In the genomic region with DNA sequence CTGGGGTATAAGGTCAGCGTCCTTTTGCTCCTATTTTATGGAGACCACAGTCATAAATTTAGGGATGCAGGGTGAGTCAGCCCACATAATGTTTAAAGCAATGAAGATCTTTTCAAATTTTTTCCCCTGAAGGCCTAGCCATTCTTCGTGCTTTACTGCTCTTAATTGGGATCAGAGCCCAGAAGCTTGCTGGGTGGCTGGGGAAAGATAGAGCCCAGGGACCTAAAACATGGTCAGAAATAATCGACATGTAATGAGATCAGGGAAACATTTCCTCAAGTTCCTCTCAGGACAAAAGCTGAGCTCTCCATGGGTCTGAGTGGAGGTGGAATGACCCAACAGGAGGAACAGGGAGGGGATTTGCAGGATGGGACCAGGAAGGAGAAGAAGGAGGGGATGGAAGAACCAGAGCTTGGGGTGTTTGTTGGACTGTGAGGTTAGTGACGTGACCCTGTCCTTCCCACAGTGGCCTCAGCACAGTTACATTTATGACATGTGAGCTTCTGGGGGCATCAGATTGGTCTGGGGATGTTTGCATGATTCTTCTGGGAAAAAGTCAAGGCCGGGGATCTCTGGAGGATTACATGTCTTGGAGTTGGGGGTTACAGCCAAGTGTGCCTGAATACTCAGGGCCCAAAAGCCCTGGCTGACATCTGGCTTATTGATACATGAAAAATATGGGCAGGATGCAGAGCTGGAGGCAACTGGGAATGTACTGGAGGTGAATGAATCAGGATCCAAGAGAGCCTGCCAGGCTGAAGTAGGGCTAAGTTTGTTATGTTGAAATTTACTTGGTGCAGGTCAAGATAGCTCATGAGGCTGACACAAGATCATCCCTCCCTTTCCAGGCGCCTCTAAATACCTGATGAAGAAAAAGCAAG, we compare ENCODE assay signal across 16 cellular contexts.
DNase-seq lines count a peak whose midpoint lies in the region; ATAC-seq and TF ChIP-seq lines count a peak whose summit lies in the region.
"Had no signal": no experiment of that assay in that cellular context is flagged by ENCODE, and none has a peak within 500 bp of the region (broad histone marks: within the 10 kb centered on the region; RNA-seq: fewer than 3 reads in every experiment).

No MANE protein-coding gene starts in this region.

- no peak overlapping the region for H2AFZ ChIP-seq in hepatocyte

- H3K36me3 ChIP-seq in WERI-Rb-1 (no peaks in the 10 kb centered on the region), hepatocyte (replicated peaks; ENCODE audit: insufficient read depth, low read depth) (no peaks in the 10 kb centered on the region)
- H3K36me3 ChIP-seq: tibial nerve had no signal

- H3K4me1 ChIP-seq in hepatocyte (ENCODE audit: insufficient read depth) = peaks cover 11% of the 10 kb centered on the region

- in situ Hi-C loops in KBM-7 (cut with MboI; ENCODE audit: low pct_unique_long_range_greater_than_20kb, low sequenced_read_pairs) = no loop called here

- H3K9me3 ChIP-seq in WERI-Rb-1 (ENCODE audit: severe bottlenecking) (no peaks in the 10 kb centered on the region), hepatocyte (ENCODE audit: low read depth) (no peaks in the 10 kb centered on the region)
- H3K9me3 ChIP-seq: SK-N-SH, tibial nerve had no signal

- H4K20me1 ChIP-seq in hepatocyte (ENCODE audit: insufficient read depth, poor library complexity, severe bottlenecking) = no peaks in the 10 kb centered on the region

- ATAC-seq in sciatic nerve = peak; percentile 48
- ATAC-seq in HG03378 (IDR thresholded peaks at IDR 0.05; ENCODE audit: unreplicated experiment) = no peak
- ATAC-seq: naive thymus-derived CD4-positive, alpha-beta T cell had no signal

- H3K27me3 ChIP-seq in WERI-Rb-1 (ENCODE audit: insufficient read depth, low read depth, severe bottlenecking) = no peaks in the 10 kb centered on the region
- H3K27me3 ChIP-seq in hepatocyte = no peaks in the 10 kb centered on the region
- H3K27me3 ChIP-seq: tibial nerve had no signal

- WGBS in hepatocyte (ENCODE audit: low lambda C conversion rate, missing lambda C conversion rate) = 80% methylated on average over 6 of the region's 6 CpGs

- intact Hi-C loops in sciatic nerve (cut with DNase I) = no loop called here

- H3K4me2 ChIP-seq in hepatocyte = no peak overlapping the region
- H3K4me2 ChIP-seq: SK-N-SH had no signal

- DNase-seq in EH (ENCODE audit: low read depth) = peak; percentile 79
- DNase-seq in WERI-Rb-1 = no peak
- no peak for DNase-seq in hepatocyte (ENCODE audit: low spot score)
- no peak for DNase-seq in sciatic nerve (ENCODE audit: low spot score)
- no peak for DNase-seq in activated naive CD4-positive, alpha-beta T cell (lab: John Stamatoyannopoulos, UW)
- DNase-seq in KBM-7 = no peak
- DNase-seq in retina = no peak
- DNase-seq: activated naive CD4-positive, alpha-beta T cell treated with anti-CD3 and anti-CD28 coated beads for 36 hours; cortex of kidney; DND-41; naive thymus-derived CD4-positive, alpha-beta T cell; NCI-H1417; SK-N-SH; stimulated activated CD8-positive, alpha-beta memory T cell treated with anti-CD3 and anti-CD28 coated beads, Interleukin-4, amount 100 ng/mL, for 48 hours had no signal

- no peak for TF ChIP-seq CTCF in WERI-Rb-1 (IDR thresholded peaks at IDR 0.05; ENCODE audit: low read depth, low read length)
- TF ChIP-seq CTCF in hepatocyte (IDR thresholded peaks at IDR 0.05; ENCODE audit: poor library complexity) = no peak

- H3K79me2 ChIP-seq in hepatocyte = no peaks in the 10 kb centered on the region

- no peaks in the 10 kb centered on the region for H3K9me2 ChIP-seq in hepatocyte (replicated peaks; ENCODE audit: insufficient read depth)
- H3K9me2 ChIP-seq: SK-N-SH had no signal

- no peak overlapping the region for H3K4me3 ChIP-seq in WERI-Rb-1 (ENCODE audit: low read depth, low read length)
- H3K4me3 ChIP-seq in hepatocyte = no peak overlapping the region
- H3K4me3 ChIP-seq: tibial nerve had no signal

- H3K27ac ChIP-seq in WERI-Rb-1 (peak overlapping the region; percentile 78), hepatocyte (peak overlapping the region; percentile 27)
